Comparison of ENCODE assay signal across 9 cellular contexts in the genomic region with DNA sequence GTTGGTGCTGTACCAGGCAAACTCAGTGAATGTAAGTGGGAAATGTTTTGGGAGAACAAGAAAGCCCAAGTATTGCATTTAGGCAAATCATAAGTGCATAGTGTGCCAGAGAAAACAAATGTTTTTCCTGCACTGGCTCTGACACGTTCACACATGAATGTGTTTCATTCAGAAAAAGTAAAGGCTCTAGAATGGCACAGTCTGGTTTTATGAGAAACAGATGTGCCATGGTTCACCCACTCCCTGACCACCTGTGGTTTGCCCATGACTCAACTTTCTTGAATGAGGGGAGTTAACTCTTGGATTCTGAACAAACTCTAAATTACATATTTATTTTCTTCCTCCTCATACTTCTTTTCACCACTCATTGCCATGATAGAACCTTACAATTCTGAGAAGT.
DNase-seq lines count a peak whose midpoint lies in the region; ATAC-seq and TF ChIP-seq lines count a peak whose summit lies in the region.
"Had no signal": no experiment of that assay in that cellular context is flagged by ENCODE, and none has a peak within 500 bp of the region (broad histone marks: within the 10 kb centered on the region; RNA-seq: fewer than 3 reads in every experiment).

No MANE protein-coding gene starts in this region.

- H3K9me3 ChIP-seq in tibial nerve: no peaks in the 10 kb centered on the region

- no peak overlapping the region for H3K4me3 ChIP-seq in tibial nerve

- no peaks in the 10 kb centered on the region for H3K27me3 ChIP-seq in tibial nerve

- peak; percentile 32 for DNase-seq in activated naive CD8-positive, alpha-beta T cell treated with anti-CD3 and anti-CD28 coated beads for 36 hours
- DNase-seq in renal cortical epithelial cell (ENCODE audit: low read depth) (peak; percentile 85), T-helper 1 cell (no peak), tibial nerve (ENCODE audit: low spot score in 2 of 2) (no peak)
- DNase-seq: head of caudate nucleus, NCI-H526 had no signal

- H3K27ac Mint-ChIP-seq in activated naive CD8-positive, alpha-beta T cell treated with anti-CD3 and anti-CD28 coated beads for 36 hours: no peak overlapping the region

- H3K27ac ChIP-seq in tibial nerve: no peak overlapping the region

- TF ChIP-seq CTCF in tibial nerve (IDR thresholded peaks at IDR 0.05): no peak

- peaks cover 3% of the 10 kb centered on the region for H3K9me3 Mint-ChIP-seq in activated naive CD8-positive, alpha-beta T cell treated with anti-CD3 and anti-CD28 coated beads for 36 hours

- no peaks in the 10 kb centered on the region for H3K36me3 ChIP-seq in tibial nerve

- no peak for TF ChIP-seq POLR2A in tibial nerve (IDR thresholded peaks at IDR 0.05)

- H3K4me1 Mint-ChIP-seq in activated naive CD8-positive, alpha-beta T cell treated with anti-CD3 and anti-CD28 coated beads for 36 hours: peaks cover 16% of the 10 kb centered on the region

- no peak for TF ChIP-seq EP300 in tibial nerve (IDR thresholded peaks at IDR 0.05)

- no peaks in the 10 kb centered on the region for H3K27me3 Mint-ChIP-seq in activated naive CD8-positive, alpha-beta T cell treated with anti-CD3 and anti-CD28 coated beads for 36 hours

- no peaks in the 10 kb centered on the region for H3K4me1 ChIP-seq in tibial nerve

- ATAC-seq in GM18861 (IDR thresholded peaks at IDR 0.05; ENCODE audit: unreplicated experiment) (peak; percentile 70), HG02981 (IDR thresholded peaks at IDR 0.05; ENCODE audit: unreplicated experiment) (peak; percentile 69), GM18519 (IDR thresholded peaks at IDR 0.05; ENCODE audit: low FRiP score, unreplicated experiment) (no peak)

- 4 to 8% methylated on average over 1 of the region's 1 CpG for WGBS in tibial nerve, 2 donors

- no peak overlapping the region for H3K4me3 Mint-ChIP-seq in activated naive CD8-positive, alpha-beta T cell treated with anti-CD3 and anti-CD28 coated beads for 36 hours

- H3K36me3 Mint-ChIP-seq in activated naive CD8-positive, alpha-beta T cell treated with anti-CD3 and anti-CD28 coated beads for 36 hours: peaks cover 17% of the 10 kb centered on the region

Comparison
In these comparisons a context has a peak if more than half of its experiments do, and no peak if none do; other contexts are left out.
1. DNase-seq: peak in activated naive CD8-positive, alpha-beta T cell treated with anti-CD3 and anti-CD28 coated beads for 36 hours (single experiment) and renal cortical epithelial cell (single experiment); none in T-helper 1 cell (0 of 5) and tibial nerve (0 of 2).